Comparison of ENCODE assay signal across 24 cellular contexts in the genomic region with DNA sequence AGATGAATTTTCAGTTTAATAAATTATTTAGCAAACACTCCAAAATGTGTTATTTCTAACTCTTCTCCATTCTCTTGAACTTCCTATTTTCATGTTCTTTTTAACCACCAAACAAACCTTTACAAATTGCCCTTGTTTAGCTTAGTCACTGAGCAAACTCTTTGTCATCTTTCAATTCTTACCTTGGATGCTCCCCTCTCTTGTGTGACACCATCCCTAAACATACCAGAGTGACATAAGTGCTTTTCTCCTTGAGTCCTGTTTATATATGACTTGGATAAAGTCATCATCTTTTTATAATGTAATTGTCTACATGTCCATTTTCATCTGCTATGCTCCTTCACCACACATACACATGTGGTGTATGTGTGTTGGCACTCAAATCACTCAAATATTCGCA.
"Had no signal": no experiment of that assay in that cellular context is flagged by ENCODE, and none has a peak within 500 bp of the region (broad histone marks: within the 10 kb centered on the region; RNA-seq: fewer than 3 reads in every experiment).

No MANE protein-coding gene starts in this region.

- H3K27ac Mint-ChIP-seq: activated CD4-positive, alpha-beta T cell treated with anti-CD3 and anti-CD28 coated beads, Interleukin-2, amount 10 ng/mL, durations not matched to agents 7 days and 5 days; activated CD8-positive, alpha-beta T cell treated with anti-CD3 and anti-CD28 coated beads, Interleukin-2, amount 10 ng/mL, durations not matched to agents 7 days and 5 days; activated T-helper 1 cell treated with anti-CD3 and anti-CD28 coated beads, Interleukin-12 subunit alpha, Interleukin-12 subunit beta, Interleukin-2, Interleukin-4 antibody, amounts not matched to agents 30 ng/mL and 10 ng/mL and 1 ng/mL, durations not matched to agents 14 hours and 24 hours and 36 hours; brain; dendritic cell treated with granulocyte-macrophage colony-stimulating factor and Interleukin-4, amounts not matched to agents 40 ng/mL and 50 ng/mL, for 4 days; mesothelial cell of epicardium; progenitor cell of endocrine pancreas had no signal

- DNase-seq: activated CD4-positive, alpha-beta T cell treated with anti-CD3 and anti-CD28 coated beads, Interleukin-2, amount 10 ng/mL, durations not matched to agents 7 days and 5 days; activated CD8-positive, alpha-beta T cell treated with anti-CD3 and anti-CD28 coated beads, Interleukin-2, amount 10 ng/mL, durations not matched to agents 7 days and 5 days; activated gamma-delta T cell; activated naive CD4-positive, alpha-beta T cell treated with anti-CD3 and anti-CD28 coated beads, Interleukin-2, amount 50 U/mL, for 16 hours; aorta; caudate nucleus; effector CD4-positive, alpha-beta T cell; esophagus squamous epithelium; heart left ventricle; naive thymus-derived CD8-positive, alpha-beta T cell; spleen; stimulated activated CD4-positive, alpha-beta T cell treated with anti-CD3 and anti-CD28 coated beads, Interleukin-4, amount 100 ng/mL, for 1 hour; stimulated activated naive CD4-positive, alpha-beta T cell; testis; trophoblast cell; uterus had no signal

- H3K4me3 Mint-ChIP-seq: activated CD4-positive, alpha-beta T cell treated with anti-CD3 and anti-CD28 coated beads, Interleukin-2, amount 10 ng/mL, durations not matched to agents 7 days and 5 days; activated CD8-positive, alpha-beta T cell treated with anti-CD3 and anti-CD28 coated beads, Interleukin-2, amount 10 ng/mL, durations not matched to agents 7 days and 5 days; activated T-helper 1 cell treated with anti-CD3 and anti-CD28 coated beads, Interleukin-12 subunit alpha, Interleukin-12 subunit beta, Interleukin-2, Interleukin-4 antibody, amounts not matched to agents 30 ng/mL and 10 ng/mL and 1 ng/mL, durations not matched to agents 14 hours and 24 hours and 36 hours; brain; dendritic cell treated with granulocyte-macrophage colony-stimulating factor and Interleukin-4, amounts not matched to agents 40 ng/mL and 50 ng/mL, for 4 days; mesothelial cell of epicardium; naive thymus-derived CD8-positive, alpha-beta T cell had no signal

- ATAC-seq: activated CD8-positive, alpha-beta T cell treated with anti-CD3 and anti-CD28 coated beads, Interleukin-2, amount 10 ng/mL, durations not matched to agents 7 days and 5 days; gastroesophageal sphincter; heart left ventricle; left lobe of liver; naive thymus-derived CD8-positive, alpha-beta T cell had no signal

- H3K27me3 Mint-ChIP-seq: activated CD4-positive, alpha-beta T cell treated with anti-CD3 and anti-CD28 coated beads, Interleukin-2, amount 10 ng/mL, durations not matched to agents 7 days and 5 days; dendritic cell treated with granulocyte-macrophage colony-stimulating factor and Interleukin-4, amounts not matched to agents 40 ng/mL and 50 ng/mL, for 4 days; naive thymus-derived CD8-positive, alpha-beta T cell; progenitor cell of endocrine pancreas had no signal

- H3K36me3 Mint-ChIP-seq: brain, mesothelial cell of epicardium had no signal

- H3K9me3 Mint-ChIP-seq: activated CD4-positive, alpha-beta T cell treated with anti-CD3 and anti-CD28 coated beads, Interleukin-2, amount 10 ng/mL, durations not matched to agents 7 days and 5 days; activated T-helper 1 cell treated with anti-CD3 and anti-CD28 coated beads, Interleukin-12 subunit alpha, Interleukin-12 subunit beta, Interleukin-2, Interleukin-4 antibody, amounts not matched to agents 30 ng/mL and 10 ng/mL and 1 ng/mL, durations not matched to agents 14 hours and 24 hours and 36 hours; brain; dendritic cell treated with granulocyte-macrophage colony-stimulating factor and Interleukin-4, amounts not matched to agents 40 ng/mL and 50 ng/mL, for 4 days; mesothelial cell of epicardium; naive thymus-derived CD8-positive, alpha-beta T cell had no signal

- FAIRE-seq: keratinocyte had no signal
